ENCODE assay signal across 1 cellular context in the genomic region with DNA sequence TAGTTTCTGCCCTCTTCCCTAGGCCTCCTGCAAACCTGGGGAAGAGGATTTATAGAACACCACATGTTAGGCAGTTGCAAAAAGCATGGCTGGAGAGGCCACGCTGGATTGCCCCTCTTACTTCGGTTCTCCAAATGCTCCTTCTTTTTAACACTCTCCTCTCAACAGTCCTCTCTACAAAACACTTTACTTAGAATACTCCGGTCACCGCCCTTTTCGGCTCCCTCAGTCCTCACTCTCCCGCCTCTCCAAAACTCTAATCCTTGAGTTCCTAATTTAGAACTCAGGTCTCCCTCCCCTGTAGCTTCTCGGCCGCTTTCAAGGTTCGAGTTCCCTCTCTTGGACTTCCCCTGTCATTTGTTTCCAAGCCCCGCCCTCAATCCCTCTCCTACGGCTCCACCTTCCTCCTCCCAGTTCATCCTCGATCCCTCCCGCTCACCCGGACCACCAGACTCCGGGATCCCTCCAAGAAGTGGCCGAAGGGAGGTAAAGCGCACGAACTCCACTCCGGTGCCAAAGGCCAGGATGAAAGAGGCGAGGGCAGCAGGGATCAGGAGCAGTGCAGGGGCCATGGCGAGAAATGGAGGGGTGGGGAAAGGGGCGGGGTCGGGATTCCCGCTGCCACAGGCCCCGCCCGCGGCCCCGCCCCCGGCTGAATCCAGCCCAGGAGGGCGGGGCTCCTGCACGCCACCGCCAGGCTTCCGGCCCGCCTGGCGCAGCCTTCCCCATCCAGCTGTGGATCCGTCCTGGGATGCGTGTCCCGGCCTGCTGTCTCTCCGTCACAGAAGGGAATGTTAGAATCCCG.
TF ChIP-seq lines count a peak whose summit lies in the region.

A gene with protein sequence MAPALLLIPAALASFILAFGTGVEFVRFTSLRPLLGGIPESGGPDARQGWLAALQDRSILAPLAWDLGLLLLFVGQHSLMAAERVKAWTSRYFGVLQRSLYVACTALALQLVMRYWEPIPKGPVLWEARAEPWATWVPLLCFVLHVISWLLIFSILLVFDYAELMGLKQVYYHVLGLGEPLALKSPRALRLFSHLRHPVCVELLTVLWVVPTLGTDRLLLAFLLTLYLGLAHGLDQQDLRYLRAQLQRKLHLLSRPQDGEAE (minus strand): TSS at position 582 of the 805 bp plus-strand sequence. CDS start 10 bp downstream, at position 572.

TF ChIP-seq in HepG2, 621 proteins besides CTCF, POLR2A, EP300 and RAD21 (continued from another document and continues in another):
- TF ChIP-seq, protein P1, sequence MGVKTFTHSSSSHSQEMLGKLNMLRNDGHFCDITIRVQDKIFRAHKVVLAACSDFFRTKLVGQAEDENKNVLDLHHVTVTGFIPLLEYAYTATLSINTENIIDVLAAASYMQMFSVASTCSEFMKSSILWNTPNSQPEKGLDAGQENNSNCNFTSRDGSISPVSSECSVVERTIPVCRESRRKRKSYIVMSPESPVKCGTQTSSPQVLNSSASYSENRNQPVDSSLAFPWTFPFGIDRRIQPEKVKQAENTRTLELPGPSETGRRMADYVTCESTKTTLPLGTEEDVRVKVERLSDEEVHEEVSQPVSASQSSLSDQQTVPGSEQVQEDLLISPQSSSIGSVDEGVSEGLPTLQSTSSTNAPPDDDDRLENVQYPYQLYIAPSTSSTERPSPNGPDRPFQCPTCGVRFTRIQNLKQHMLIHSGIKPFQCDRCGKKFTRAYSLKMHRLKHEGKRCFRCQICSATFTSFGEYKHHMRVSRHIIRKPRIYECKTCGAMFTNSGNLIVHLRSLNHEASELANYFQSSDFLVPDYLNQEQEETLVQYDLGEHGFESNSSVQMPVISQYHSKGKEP (CRISPR knock-in tag; IDR thresholded peaks at IDR 0.05) = no peak
- no peak for TF ChIP-seq ZNF883 (CRISPR knock-in tag; IDR thresholded peaks at IDR 0.05; ENCODE audit: not compliant biosample characterization)
- TF ChIP-seq, protein P2, sequence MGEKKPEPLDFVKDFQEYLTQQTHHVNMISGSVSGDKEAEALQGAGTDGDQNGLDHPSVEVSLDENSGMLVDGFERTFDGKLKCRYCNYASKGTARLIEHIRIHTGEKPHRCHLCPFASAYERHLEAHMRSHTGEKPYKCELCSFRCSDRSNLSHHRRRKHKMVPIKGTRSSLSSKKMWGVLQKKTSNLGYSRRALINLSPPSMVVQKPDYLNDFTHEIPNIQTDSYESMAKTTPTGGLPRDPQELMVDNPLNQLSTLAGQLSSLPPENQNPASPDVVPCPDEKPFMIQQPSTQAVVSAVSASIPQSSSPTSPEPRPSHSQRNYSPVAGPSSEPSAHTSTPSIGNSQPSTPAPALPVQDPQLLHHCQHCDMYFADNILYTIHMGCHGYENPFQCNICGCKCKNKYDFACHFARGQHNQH (CRISPR knock-in tag; IDR thresholded peaks at IDR 0.05) = peak; percentile 66
- TF ChIP-seq TBP (CRISPR knock-in tag; IDR thresholded peaks at IDR 0.05) = no peak
- no peak for TF ChIP-seq RBAK (CRISPR knock-in tag; IDR thresholded peaks at IDR 0.05)
- no peak for TF ChIP-seq ZNF839 (CRISPR knock-in tag; IDR thresholded peaks at IDR 0.05; ENCODE audit: borderline replicate concordance)
- TF ChIP-seq MBNL3 (CRISPR knock-in tag; conservative IDR thresholded peaks at IDR 0.05) = no peak
- peak; percentile 90 for TF ChIP-seq SAP130 (CRISPR knock-in tag; IDR thresholded peaks at IDR 0.05; ENCODE audit: low read depth)
- TF ChIP-seq, protein P3, sequence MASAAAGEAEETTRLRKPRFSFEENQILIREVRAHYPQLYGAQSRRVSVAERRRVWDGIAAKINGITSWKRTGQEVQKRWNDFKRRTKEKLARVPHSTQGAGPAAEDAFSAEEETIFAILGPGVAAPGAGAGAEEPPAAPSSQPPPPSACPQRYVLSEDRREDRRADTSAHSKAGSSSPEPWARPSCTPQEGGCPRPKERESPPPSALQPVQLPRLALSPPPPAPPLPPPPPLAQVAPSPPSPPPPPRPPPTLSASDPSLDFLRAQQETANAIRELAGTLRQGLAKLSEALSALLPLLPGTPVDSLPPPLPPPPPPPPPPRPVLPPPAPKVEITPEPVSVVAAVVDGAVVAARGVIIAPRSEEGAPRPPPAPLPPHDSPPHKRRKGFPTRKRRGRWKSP (CRISPR knock-in tag; IDR thresholded peaks at IDR 0.05) = no peak
- TF ChIP-seq ZNF841 (CRISPR knock-in tag; IDR thresholded peaks at IDR 0.05; ENCODE audit: borderline replicate concordance) = no peak
- TF ChIP-seq ZBTB42 (CRISPR knock-in tag; IDR thresholded peaks at IDR 0.05) = peak; percentile 69; the same call in 1 of the 2 replicates
- TF ChIP-seq ZNF780A (CRISPR knock-in tag; IDR thresholded peaks at IDR 0.05) = no peak
- peak; percentile 75 for TF ChIP-seq TAF1 (CRISPR knock-in tag; IDR thresholded peaks at IDR 0.05)
- no peak for TF ChIP-seq KLF13 (CRISPR knock-in tag; IDR thresholded peaks at IDR 0.05)
- TF ChIP-seq ZC3H4 (CRISPR knock-in tag; IDR thresholded peaks at IDR 0.05; ENCODE audit: borderline replicate concordance) = no peak
- TF ChIP-seq ZNF225 (CRISPR knock-in tag; IDR thresholded peaks at IDR 0.05) = no peak
- peak; percentile 64 for TF ChIP-seq MIER2 (CRISPR knock-in tag; IDR thresholded peaks at IDR 0.05)
- no peak for TF ChIP-seq ATF5 (CRISPR knock-in tag; IDR thresholded peaks at IDR 0.05; ENCODE audit: low read depth)
- TF ChIP-seq ZNF292 (CRISPR knock-in tag; IDR thresholded peaks at IDR 0.05; ENCODE audit: borderline replicate concordance, low read depth) = no peak
- no peak for TF ChIP-seq PRMT3 (CRISPR knock-in tag; IDR thresholded peaks at IDR 0.05; ENCODE audit: borderline replicate concordance, low read depth)
- TF ChIP-seq ZNF597 (CRISPR knock-in tag; IDR thresholded peaks at IDR 0.05) = no peak
- no peak for TF ChIP-seq MBD4 (IDR thresholded peaks at IDR 0.05; ENCODE audit: borderline replicate concordance, low read length)
- TF ChIP-seq, protein P4, sequence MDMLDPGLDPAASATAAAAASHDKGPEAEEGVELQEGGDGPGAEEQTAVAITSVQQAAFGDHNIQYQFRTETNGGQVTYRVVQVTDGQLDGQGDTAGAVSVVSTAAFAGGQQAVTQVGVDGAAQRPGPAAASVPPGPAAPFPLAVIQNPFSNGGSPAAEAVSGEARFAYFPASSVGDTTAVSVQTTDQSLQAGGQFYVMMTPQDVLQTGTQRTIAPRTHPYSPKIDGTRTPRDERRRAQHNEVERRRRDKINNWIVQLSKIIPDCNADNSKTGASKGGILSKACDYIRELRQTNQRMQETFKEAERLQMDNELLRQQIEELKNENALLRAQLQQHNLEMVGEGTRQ (IDR thresholded peaks at IDR 0.05; ENCODE audit: low read depth, low read length) = no peak
- TF ChIP-seq, protein P4 (CRISPR knock-in tag; IDR thresholded peaks at IDR 0.05; ENCODE audit: borderline replicate concordance) = no peak
- TF ChIP-seq, protein P5, sequence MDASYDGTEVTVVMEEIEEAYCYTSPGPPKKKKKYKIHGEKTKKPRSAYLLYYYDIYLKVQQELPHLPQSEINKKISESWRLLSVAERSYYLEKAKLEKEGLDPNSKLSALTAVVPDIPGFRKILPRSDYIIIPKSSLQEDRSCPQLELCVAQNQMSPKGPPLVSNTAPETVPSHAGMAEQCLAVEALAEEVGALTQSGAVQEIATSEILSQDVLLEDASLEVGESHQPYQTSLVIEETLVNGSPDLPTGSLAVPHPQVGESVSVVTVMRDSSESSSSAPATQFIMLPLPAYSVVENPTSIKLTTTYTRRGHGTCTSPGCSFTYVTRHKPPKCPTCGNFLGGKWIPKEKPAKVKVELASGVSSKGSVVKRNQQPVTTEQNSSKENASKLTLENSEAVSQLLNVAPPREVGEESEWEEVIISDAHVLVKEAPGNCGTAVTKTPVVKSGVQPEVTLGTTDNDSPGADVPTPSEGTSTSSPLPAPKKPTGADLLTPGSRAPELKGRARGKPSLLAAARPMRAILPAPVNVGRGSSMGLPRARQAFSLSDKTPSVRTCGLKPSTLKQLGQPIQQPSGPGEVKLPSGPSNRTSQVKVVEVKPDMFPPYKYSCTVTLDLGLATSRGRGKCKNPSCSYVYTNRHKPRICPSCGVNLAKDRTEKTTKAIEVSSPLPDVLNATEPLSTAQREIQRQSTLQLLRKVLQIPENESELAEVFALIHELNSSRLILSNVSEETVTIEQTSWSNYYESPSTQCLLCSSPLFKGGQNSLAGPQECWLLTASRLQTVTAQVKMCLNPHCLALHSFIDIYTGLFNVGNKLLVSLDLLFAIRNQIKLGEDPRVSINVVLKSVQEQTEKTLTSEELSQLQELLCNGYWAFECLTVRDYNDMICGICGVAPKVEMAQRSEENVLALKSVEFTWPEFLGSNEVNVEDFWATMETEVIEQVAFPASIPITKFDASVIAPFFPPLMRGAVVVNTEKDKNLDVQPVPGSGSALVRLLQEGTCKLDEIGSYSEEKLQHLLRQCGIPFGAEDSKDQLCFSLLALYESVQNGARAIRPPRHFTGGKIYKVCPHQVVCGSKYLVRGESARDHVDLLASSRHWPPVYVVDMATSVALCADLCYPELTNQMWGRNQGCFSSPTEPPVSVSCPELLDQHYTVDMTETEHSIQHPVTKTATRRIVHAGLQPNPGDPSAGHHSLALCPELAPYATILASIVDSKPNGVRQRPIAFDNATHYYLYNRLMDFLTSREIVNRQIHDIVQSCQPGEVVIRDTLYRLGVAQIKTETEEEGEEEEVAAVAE (CRISPR knock-in tag; IDR thresholded peaks at IDR 0.05; ENCODE audit: borderline replicate concordance) = no peak
- TF ChIP-seq MIER3 (CRISPR knock-in tag; IDR thresholded peaks at IDR 0.05; ENCODE audit: borderline replicate concordance) = no peak; the same call in 1 of the 2 replicates
- TF ChIP-seq CENPT (CRISPR knock-in tag; IDR thresholded peaks at IDR 0.05; ENCODE audit: low read depth) = no peak
- no peak for TF ChIP-seq CENPBD1 (CRISPR knock-in tag; IDR thresholded peaks at IDR 0.05; ENCODE audit: borderline replicate concordance, low read depth)
- no peak for TF ChIP-seq BATF2 (CRISPR knock-in tag; IDR thresholded peaks at IDR 0.05)
- no peak for TF ChIP-seq ZNF879 (CRISPR knock-in tag; IDR thresholded peaks at IDR 0.05)
- 0 out of 2 replicates have a peak, but pooled peaks have one; percentile 7 for TF ChIP-seq ZSCAN25 (CRISPR knock-in tag; IDR thresholded peaks at IDR 0.05)
- no peak for TF ChIP-seq ZMAT3 (CRISPR knock-in tag; conservative IDR thresholded peaks at IDR 0.05)
- no peak for TF ChIP-seq ZNF737 (CRISPR knock-in tag; IDR thresholded peaks at IDR 0.05; ENCODE audit: borderline replicate concordance)
- no peak for TF ChIP-seq ZNF207 (IDR thresholded peaks at IDR 0.05; ENCODE audit: borderline replicate concordance)
- no peak for TF ChIP-seq ZFYVE20 (CRISPR knock-in tag; IDR thresholded peaks at IDR 0.05; ENCODE audit: borderline replicate concordance, low read depth)
- no peak for TF ChIP-seq ZNF253 (CRISPR knock-in tag; IDR thresholded peaks at IDR 0.05; ENCODE audit: borderline replicate concordance)
- TF ChIP-seq, protein P6, sequence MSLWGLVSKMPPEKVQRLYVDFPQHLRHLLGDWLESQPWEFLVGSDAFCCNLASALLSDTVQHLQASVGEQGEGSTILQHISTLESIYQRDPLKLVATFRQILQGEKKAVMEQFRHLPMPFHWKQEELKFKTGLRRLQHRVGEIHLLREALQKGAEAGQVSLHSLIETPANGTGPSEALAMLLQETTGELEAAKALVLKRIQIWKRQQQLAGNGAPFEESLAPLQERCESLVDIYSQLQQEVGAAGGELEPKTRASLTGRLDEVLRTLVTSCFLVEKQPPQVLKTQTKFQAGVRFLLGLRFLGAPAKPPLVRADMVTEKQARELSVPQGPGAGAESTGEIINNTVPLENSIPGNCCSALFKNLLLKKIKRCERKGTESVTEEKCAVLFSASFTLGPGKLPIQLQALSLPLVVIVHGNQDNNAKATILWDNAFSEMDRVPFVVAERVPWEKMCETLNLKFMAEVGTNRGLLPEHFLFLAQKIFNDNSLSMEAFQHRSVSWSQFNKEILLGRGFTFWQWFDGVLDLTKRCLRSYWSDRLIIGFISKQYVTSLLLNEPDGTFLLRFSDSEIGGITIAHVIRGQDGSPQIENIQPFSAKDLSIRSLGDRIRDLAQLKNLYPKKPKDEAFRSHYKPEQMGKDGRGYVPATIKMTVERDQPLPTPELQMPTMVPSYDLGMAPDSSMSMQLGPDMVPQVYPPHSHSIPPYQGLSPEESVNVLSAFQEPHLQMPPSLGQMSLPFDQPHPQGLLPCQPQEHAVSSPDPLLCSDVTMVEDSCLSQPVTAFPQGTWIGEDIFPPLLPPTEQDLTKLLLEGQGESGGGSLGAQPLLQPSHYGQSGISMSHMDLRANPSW (CRISPR knock-in tag; IDR thresholded peaks at IDR 0.05; ENCODE audit: borderline replicate concordance) = no peak
- no peak for TF ChIP-seq RARA (CRISPR knock-in tag; IDR thresholded peaks at IDR 0.05)
